23 cellular contexts compared by ENCODE assay signal in genomic region chr13:93409816-93410215, GRCh38.
DNase-seq lines count a peak whose midpoint lies in the region; TF ChIP-seq lines count a peak whose summit lies in the region.
"Had no signal": no experiment of that assay in that cellular context is flagged by ENCODE, and none has a peak within 500 bp of the region (broad histone marks: within the 10 kb centered on the region; RNA-seq: fewer than 3 reads in every experiment).

No MANE protein-coding gene starts in this region.

- no peak overlapping the region for H3K4me3 ChIP-seq in MG63
- no peak overlapping the region for H3K4me3 ChIP-seq in WERI-Rb-1 (ENCODE audit: low read depth, low read length)
- H3K4me3 ChIP-seq: BLaER1, GM12878 had no signal

- H3K36me3 ChIP-seq in MG63 (no peaks in the 10 kb centered on the region), WERI-Rb-1 (peaks cover 2% of the 10 kb centered on the region; the same call in 1 of the 2 replicates)
- H3K36me3 ChIP-seq: BE2C, BLaER1 had no signal

- DNase-seq in MG63 (peak; percentile 10), NCI-H82 (lab: John Stamatoyannopoulos, UW) (peak; percentile 86), WERI-Rb-1 (peak; percentile 59), fibroblast of peridontal ligament (ENCODE audit: extremely low read depth) (peak; percentile 18), SHP77 treated with DMSO at 0.1 percent for 48 hours (lab: John Stamatoyannopoulos, UW) (no peak), occipital lobe (lab: John Stamatoyannopoulos, UW) (no peak)
- no peak for DNase-seq in activated T-cell treated with anti-CD3 and anti-CD28 coated beads, Interleukin-2, amount 50 U/mL, for 1 hour
- DNase-seq: 8988T; ACHN; BE2C; C1 segment of cervical spinal cord; CD4-positive, alpha-beta memory T cell; CD4-positive, CD25-positive, alpha-beta regulatory T cell; CD8-positive, alpha-beta memory T cell; COR-L47; DMS153; DMS53; DMS79; DND-41; EL; GDM1 had no signal

- no peak for TF ChIP-seq CTCF in WERI-Rb-1 (IDR thresholded peaks at IDR 0.05; ENCODE audit: low read depth, low read length)

- H3K9me3 ChIP-seq in MG63 (no peaks in the 10 kb centered on the region), WERI-Rb-1 (ENCODE audit: severe bottlenecking) (no peaks in the 10 kb centered on the region)
- H3K9me3 ChIP-seq: BE2C, BLaER1 had no signal

- H3K27ac ChIP-seq in WERI-Rb-1: peak overlapping the region; percentile 54
- H3K27ac ChIP-seq: BLaER1 had no signal

- H3K27me3 ChIP-seq in MG63: no peaks in the 10 kb centered on the region
- H3K27me3 ChIP-seq in WERI-Rb-1 (ENCODE audit: insufficient read depth, low read depth, severe bottlenecking): no peaks in the 10 kb centered on the region
- H3K27me3 ChIP-seq: BE2C, BLaER1 had no signal

Comparison
In these comparisons a context has a peak if more than half of its experiments do, and no peak if none do; other contexts are left out.
1. DNase-seq: peak in MG63 (single experiment), NCI-H82 (single experiment), WERI-Rb-1 (single experiment) and fibroblast of peridontal ligament (single experiment); none in activated T-cell treated with anti-CD3 and anti-CD28 coated beads, Interleukin-2, amount 50 U/mL, for 1 hour (single experiment), SHP77 treated with DMSO at 0.1 percent for 48 hours (single experiment) and occipital lobe (single experiment).